Comparison of ENCODE assay signal across 29 cellular contexts in the genomic region with DNA sequence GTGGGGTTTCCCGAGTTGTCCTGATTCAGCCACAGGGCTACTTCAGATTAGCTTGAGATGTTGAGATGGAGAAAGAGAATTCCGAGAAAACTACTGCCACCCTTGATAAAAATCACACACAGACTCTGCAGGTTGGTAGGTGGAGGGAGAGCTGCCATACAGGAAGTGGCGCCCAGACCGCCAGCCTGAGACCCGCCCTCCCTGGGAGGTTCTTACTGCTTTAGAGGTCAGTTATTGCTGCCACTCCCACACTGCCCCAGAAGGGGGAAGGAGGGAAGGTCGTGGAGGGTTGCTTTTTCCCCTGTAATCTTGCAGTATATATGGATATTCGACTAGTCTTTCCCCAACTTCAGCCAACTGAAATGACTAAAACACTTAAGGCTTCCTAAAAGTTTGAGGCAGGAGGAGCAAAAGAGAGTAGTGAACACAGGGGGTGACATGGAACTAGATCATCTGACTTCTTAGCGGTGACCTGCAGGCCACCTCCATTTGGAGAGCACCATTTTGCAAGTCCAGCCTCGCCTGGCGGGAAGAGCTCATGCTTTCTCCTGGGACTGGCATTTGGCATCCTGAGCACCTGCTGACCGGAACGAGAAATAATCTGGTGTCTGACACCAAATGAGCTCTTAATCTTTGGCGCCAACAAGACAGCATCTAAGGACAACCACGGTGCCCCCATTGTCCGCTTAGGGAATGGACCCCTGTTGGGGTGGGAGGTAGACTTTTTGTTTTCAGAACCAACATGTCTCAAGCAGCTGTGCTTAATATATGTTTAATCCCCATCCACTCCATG. TPM values are rescaled to one million over a fixed set of nuclear protein-coding genes. Genes with fewer than 3 reads are reported as not detected.
DNase-seq lines count a peak whose midpoint lies in the region; ATAC-seq and TF ChIP-seq lines count a peak whose summit lies in the region.
"Had no signal": no experiment of that assay in that cellular context is flagged by ENCODE, and none has a peak within 500 bp of the region (broad histone marks: within the 10 kb centered on the region; RNA-seq: fewer than 3 reads in every experiment).

No MANE protein-coding gene starts in this region.

- CTCF ChIA-PET in activated CD4-positive, alpha-beta T cell treated with anti-CD3 and anti-CD28 coated beads, Interleukin-2, amount 10 ng/mL, durations not matched to agents 7 days and 5 days (lab: Charles Lee), result interaction anchor here (1.1 to 2.0 kb wide), 3 partner anchors 9 to 22 kb away, joined by 3 to 6 read pairs (median 4); no protein-coding TSS in a partner anchor

- peak; percentile 67 to 82 for ATAC-seq in lower lobe of right lung
- ATAC-seq: gastrocnemius medialis; stimulated activated memory B cell treated with anti-CD40 and anti-IgM and Interleukin-4, amounts not matched to agents 10 μg/mL and 1 μg/mL and 100 μg/mL, for 72 hours; T-cell had no signal

- no peak for TF ChIP-seq CTCF in lower lobe of right lung (IDR thresholded peaks at IDR 0.05)
- TF ChIP-seq CTCF in spleen (IDR thresholded peaks at IDR 0.05 in 8 of 11, conservative IDR thresholded peaks at IDR 0.05 in 3 of 11), result no peak

- H3K27ac ChIP-seq in lower lobe of right lung (no peak overlapping the region), spleen (peak overlapping the region in 1 of 8 donors; percentile 5)
- H3K27ac ChIP-seq: dorsolateral prefrontal cortex, gastrocnemius medialis, right atrium auricular region, tibial nerve had no signal

- H3K9me3 ChIP-seq in lower lobe of right lung (no peaks in the 10 kb centered on the region), spleen (no peaks in the 10 kb centered on the region)
- H3K9me3 ChIP-seq: BE2C, gastrocnemius medialis, right atrium auricular region, tibial nerve had no signal

- H3K4me1 Mint-ChIP-seq in activated CD4-positive, alpha-beta T cell treated with anti-CD3 and anti-CD28 coated beads, Interleukin-2, amount 10 ng/mL, durations not matched to agents 7 days and 5 days, result peaks cover 13% of the 10 kb centered on the region
- peaks cover 21% of the 10 kb centered on the region for H3K4me1 Mint-ChIP-seq in activated T-helper 1 cell treated with anti-CD3 and anti-CD28 coated beads, Interleukin-12 subunit alpha, Interleukin-12 subunit beta, Interleukin-2, Interleukin-4 antibody, amounts not matched to agents 30 ng/mL and 10 ng/mL and 1 ng/mL, durations not matched to agents 14 hours and 24 hours and 36 hours (ENCODE audit: low read depth)
- H3K4me1 Mint-ChIP-seq: stimulated activated memory B cell treated with anti-CD40 and anti-IgM and Interleukin-4, amounts not matched to agents 10 μg/mL and 1 μg/mL and 100 μg/mL, for 72 hours had no signal

- H3K27me3 ChIP-seq in lower lobe of right lung (ENCODE audit: low read depth), result no peaks in the 10 kb centered on the region
- no peaks in the 10 kb centered on the region for H3K27me3 ChIP-seq in spleen (replicated peaks in 1 of 7)
- H3K27me3 ChIP-seq: BE2C, dorsolateral prefrontal cortex, gastrocnemius medialis, right atrium auricular region, tibial nerve had no signal

- H3K4me3 Mint-ChIP-seq in activated CD4-positive, alpha-beta T cell treated with anti-CD3 and anti-CD28 coated beads, Interleukin-2, amount 10 ng/mL, durations not matched to agents 7 days and 5 days, result no peak overlapping the region
- no peak overlapping the region for H3K4me3 Mint-ChIP-seq in activated T-helper 1 cell treated with anti-CD3 and anti-CD28 coated beads, Interleukin-12 subunit alpha, Interleukin-12 subunit beta, Interleukin-2, Interleukin-4 antibody, amounts not matched to agents 30 ng/mL and 10 ng/mL and 1 ng/mL, durations not matched to agents 14 hours and 24 hours and 36 hours
- H3K4me3 Mint-ChIP-seq: stimulated activated memory B cell treated with anti-CD40 and anti-IgM and Interleukin-4, amounts not matched to agents 10 μg/mL and 1 μg/mL and 100 μg/mL, for 72 hours; T-cell had no signal

- H3K9me3 Mint-ChIP-seq in activated CD4-positive, alpha-beta T cell treated with anti-CD3 and anti-CD28 coated beads, Interleukin-2, amount 10 ng/mL, durations not matched to agents 7 days and 5 days, result no peaks in the 10 kb centered on the region
- H3K9me3 Mint-ChIP-seq in activated T-helper 1 cell treated with anti-CD3 and anti-CD28 coated beads, Interleukin-12 subunit alpha, Interleukin-12 subunit beta, Interleukin-2, Interleukin-4 antibody, amounts not matched to agents 30 ng/mL and 10 ng/mL and 1 ng/mL, durations not matched to agents 14 hours and 24 hours and 36 hours, result no peaks in the 10 kb centered on the region
- H3K9me3 Mint-ChIP-seq: stimulated activated memory B cell treated with anti-CD40 and anti-IgM and Interleukin-4, amounts not matched to agents 10 μg/mL and 1 μg/mL and 100 μg/mL, for 72 hours; T-cell had no signal

- H3K4me3 ChIP-seq in lower lobe of right lung, result no peak overlapping the region
- H3K4me3 ChIP-seq in spleen, result no peak overlapping the region
- H3K4me3 ChIP-seq: dorsolateral prefrontal cortex, gastrocnemius medialis, right atrium auricular region, tibial nerve had no signal

- TF ChIP-seq POLR2A in spleen (IDR thresholded peaks at IDR 0.05), result no peak

- WGBS in spleen, 5 donors, result 88 to 93% (median 91%) methylated on average over 15 of the region's 15 CpGs

- H3K36me3 Mint-ChIP-seq in activated CD4-positive, alpha-beta T cell treated with anti-CD3 and anti-CD28 coated beads, Interleukin-2, amount 10 ng/mL, durations not matched to agents 7 days and 5 days (ENCODE audit: low read depth), result peaks cover 61% of the 10 kb centered on the region
- peaks cover 70% of the 10 kb centered on the region for H3K36me3 Mint-ChIP-seq in activated T-helper 1 cell treated with anti-CD3 and anti-CD28 coated beads, Interleukin-12 subunit alpha, Interleukin-12 subunit beta, Interleukin-2, Interleukin-4 antibody, amounts not matched to agents 30 ng/mL and 10 ng/mL and 1 ng/mL, durations not matched to agents 14 hours and 24 hours and 36 hours (ENCODE audit: low read depth)

- no peak for DNase-seq in activated CD4-positive, alpha-beta T cell treated with anti-CD3 and anti-CD28 coated beads, Interleukin-2, amount 10 ng/mL, durations not matched to agents 7 days and 5 days
- DNase-seq in activated CD4-positive, alpha-beta T cell treated with anti-CD3 and anti-CD28 coated beads for 1 hour, result no peak
- DNase-seq in activated T-helper 1 cell treated with anti-CD3 and anti-CD28 coated beads, Interleukin-12 subunit alpha, Interleukin-12 subunit beta, Interleukin-2, Interleukin-4 antibody, amounts not matched to agents 30 ng/mL and 10 ng/mL and 1 ng/mL, durations not matched to agents 14 hours and 24 hours and 36 hours (ENCODE audit: low spot score), result no peak
- DNase-seq in lower lobe of right lung (no peak), spleen (peak; percentile 72), epidermal melanocyte (ENCODE audit: insufficient read length, low spot score) (no peak), NCI-H187 (lab: John Stamatoyannopoulos, UW) (no peak), GM03348 (ENCODE audit: low spot score) (no peak)
- DNase-seq: 8988T; activated CD4-positive, CD25-positive, alpha-beta regulatory T cell; activated gamma-delta T cell treated with Interleukin-2 at 50 U/mL for 16 hours; anterior cingulate cortex; BE2C; caudate nucleus; dorsolateral prefrontal cortex; gastrocnemius medialis; Karpas-422; kidney glomerular epithelial cell; midbrain; NCI-H1092; NCI-H526; nucleus accumbens; SHP77; T-cell had no signal

- H3K27ac Mint-ChIP-seq in activated CD4-positive, alpha-beta T cell treated with anti-CD3 and anti-CD28 coated beads, Interleukin-2, amount 10 ng/mL, durations not matched to agents 7 days and 5 days, result peak overlapping the region; percentile 28
- H3K27ac Mint-ChIP-seq in activated T-helper 1 cell treated with anti-CD3 and anti-CD28 coated beads, Interleukin-12 subunit alpha, Interleukin-12 subunit beta, Interleukin-2, Interleukin-4 antibody, amounts not matched to agents 30 ng/mL and 10 ng/mL and 1 ng/mL, durations not matched to agents 14 hours and 24 hours and 36 hours, result peak overlapping the region; percentile 31
- H3K27ac Mint-ChIP-seq: stimulated activated memory B cell treated with anti-CD40 and anti-IgM and Interleukin-4, amounts not matched to agents 10 μg/mL and 1 μg/mL and 100 μg/mL, for 72 hours had no signal

- peaks cover 100% of the 10 kb centered on the region for H3K36me3 ChIP-seq in lower lobe of right lung
- H3K36me3 ChIP-seq in spleen, result peaks cover 6 to 100% (median 98%) of the 10 kb centered on the region in 6 donors

- H3K27me3 Mint-ChIP-seq in activated CD4-positive, alpha-beta T cell treated with anti-CD3 and anti-CD28 coated beads, Interleukin-2, amount 10 ng/mL, durations not matched to agents 7 days and 5 days, result no peaks in the 10 kb centered on the region
- H3K27me3 Mint-ChIP-seq in activated T-helper 1 cell treated with anti-CD3 and anti-CD28 coated beads, Interleukin-12 subunit alpha, Interleukin-12 subunit beta, Interleukin-2, Interleukin-4 antibody, amounts not matched to agents 30 ng/mL and 10 ng/mL and 1 ng/mL, durations not matched to agents 14 hours and 24 hours and 36 hours (ENCODE audit: insufficient read depth), result no peaks in the 10 kb centered on the region
- H3K27me3 Mint-ChIP-seq: stimulated activated memory B cell treated with anti-CD40 and anti-IgM and Interleukin-4, amounts not matched to agents 10 μg/mL and 1 μg/mL and 100 μg/mL, for 72 hours; T-cell had no signal

- intact Hi-C loops in activated T-helper 1 cell treated with anti-CD3 and anti-CD28 coated beads, Interleukin-12 subunit alpha, Interleukin-12 subunit beta, Interleukin-2, Interleukin-4 antibody, amounts not matched to agents 30 ng/mL and 10 ng/mL and 1 ng/mL, durations not matched to agents 14 hours and 24 hours and 36 hours (cut with micrococcal nuclease), result no loop called here
- intact Hi-C loops in lower lobe of right lung (cut with DNase I) (no loop called here), spleen (cut with DNase I; ENCODE audit: low total_unique reads) (no loop called here)

- POLR2A ChIA-PET in activated CD4-positive, alpha-beta T cell treated with anti-CD3 and anti-CD28 coated beads, Interleukin-2, amount 10 ng/mL, durations not matched to agents 7 days and 5 days (lab: Charles Lee), result no interaction called here

- no peaks in the 10 kb centered on the region for H3K4me1 ChIP-seq in lower lobe of right lung
- H3K4me1 ChIP-seq in spleen, result no peaks in the 10 kb centered on the region
- H3K4me1 ChIP-seq: BE2C, gastrocnemius medialis, right atrium auricular region had no signal

RNA-seq across cellular contexts. Expression of a gene that starts 35.7 kb away (rescaled TPM):
- total RNA-seq in activated CD4-positive, alpha-beta T cell treated with anti-CD3 and anti-CD28 coated beads, Interleukin-2, amount 10 ng/mL, durations not matched to agents 7 days and 5 days, result under 1 TPM; 0.25 to 0.67 TPM
- 2.9 and 3.7 TPM in 2 replicates for total RNA-seq in activated T-helper 1 cell treated with anti-CD3 and anti-CD28 coated beads, Interleukin-12 subunit alpha, Interleukin-12 subunit beta, Interleukin-2, Interleukin-4 antibody, amounts not matched to agents 30 ng/mL and 10 ng/mL and 1 ng/mL, durations not matched to agents 14 hours and 24 hours and 36 hours
- 2.6 TPM for total RNA-seq in lower lobe of right lung
- 1 to 10 TPM; 2.4 to 6.1 (median 4.6) TPM for total RNA-seq in spleen
- 1 to 10 TPM in 2 of 3 donors, under 1 TPM in 1; 0.23 to 2.8 (median 1.3) TPM for polyA plus RNA-seq in spleen
- total RNA-seq: G401, OCI-LY7, right atrium auricular region had no signal
